Comparison of ENCODE assay signal across 15 cellular contexts in genomic region chr11:2207773-2208621, GRCh38. TPM values are rescaled to one million over a fixed set of nuclear protein-coding genes. Genes with fewer than 3 reads are reported as not detected.
DNase-seq lines count a peak whose midpoint lies in the region; ATAC-seq and TF ChIP-seq lines count a peak whose summit lies in the region.
"Had no signal": no experiment of that assay in that cellular context is flagged by ENCODE, and none has a peak within 500 bp of the region (broad histone marks: within the 10 kb centered on the region; RNA-seq: fewer than 3 reads in every experiment).

No MANE protein-coding gene starts in this region.

- H3K4me1 ChIP-seq in left ventricle myocardium inferior: no peaks in the 10 kb centered on the region

- H3K27me3 ChIP-seq in left ventricle myocardium inferior (ENCODE audit: low read depth): peaks cover 38% of the 10 kb centered on the region
- H3K27me3 ChIP-seq: BLaER1 had no signal

- H3K27ac Mint-ChIP-seq in T-helper 17 cell: peak overlapping the region; percentile 34
- H3K27ac Mint-ChIP-seq: activated T-helper 17 cell treated with anti-CD3 and anti-CD28 coated beads, Interleukin-2, amount 50 U/mL, for 72 hours had no signal

- H3K4me3 Mint-ChIP-seq in T-helper 17 cell: no peak overlapping the region
- H3K4me3 Mint-ChIP-seq: activated T-helper 17 cell treated with anti-CD3 and anti-CD28 coated beads, Interleukin-2, amount 50 U/mL, for 72 hours had no signal

- H3K27ac ChIP-seq in left ventricle myocardium inferior (replicated peaks): no peak overlapping the region
- H3K27ac ChIP-seq: BLaER1, SK-N-MC, VCaP had no signal

- peak; percentile 49 for DNase-seq in ELF-1 (ENCODE audit: low read depth, low spot score)
- DNase-seq in T-helper 17 cell: peak in 1 of 3 donors; percentile 4
- peak; percentile 8 for DNase-seq in left ventricle myocardium inferior
- peak; percentile 70 for DNase-seq in posterior vena cava (ENCODE audit: low spot score)
- DNase-seq: effector CD8-positive, alpha-beta T cell; MV-4-11 had no signal

- intact Hi-C loops in left ventricle myocardium inferior (cut with micrococcal nuclease): no loop called here
- intact Hi-C loops in posterior vena cava (cut with DNase I): no loop called here

- no peak overlapping the region for H3K4me3 ChIP-seq in left ventricle myocardium inferior
- H3K4me3 ChIP-seq: BLaER1, GM12878, SK-N-MC had no signal

- H3K4me1 Mint-ChIP-seq in T-helper 17 cell: no peaks in the 10 kb centered on the region
- H3K4me1 Mint-ChIP-seq: activated T-helper 17 cell treated with anti-CD3 and anti-CD28 coated beads, Interleukin-2, amount 50 U/mL, for 72 hours had no signal

- peaks cover 7% of the 10 kb centered on the region for H3K27me3 Mint-ChIP-seq in T-helper 17 cell
- H3K27me3 Mint-ChIP-seq: activated T-helper 17 cell treated with anti-CD3 and anti-CD28 coated beads, Interleukin-2, amount 50 U/mL, for 72 hours had no signal

- H3K9me3 ChIP-seq in T-helper 17 cell (ENCODE audit: control insufficient read depth, low read length, poor library complexity, severe bottlenecking) (no peaks in the 10 kb centered on the region), left ventricle myocardium inferior (replicated peaks) (peaks cover 9% of the 10 kb centered on the region)
- H3K9me3 ChIP-seq: BLaER1 had no signal

- TF ChIP-seq CTCF in left ventricle myocardium inferior (IDR thresholded peaks at IDR 0.05; ENCODE audit: borderline replicate concordance): no peak

- H3K36me3 ChIP-seq in left ventricle myocardium inferior: no peaks in the 10 kb centered on the region
- H3K36me3 ChIP-seq: BLaER1 had no signal

- no peaks in the 10 kb centered on the region for H3K36me3 Mint-ChIP-seq in T-helper 17 cell (ENCODE audit: low read depth)

- ATAC-seq in T-helper 17 cell: no peak
- no peak for ATAC-seq in GM21360 (IDR thresholded peaks at IDR 0.05; ENCODE audit: unreplicated experiment)
- ATAC-seq in GM18858 (IDR thresholded peaks at IDR 0.05; ENCODE audit: unreplicated experiment): no peak
- no peak for ATAC-seq in GM18520 (IDR thresholded peaks at IDR 0.05; ENCODE audit: unreplicated experiment)
- ATAC-seq: activated T-helper 17 cell treated with anti-CD3 and anti-CD28 coated beads, Interleukin-2, amount 50 U/mL, for 72 hours; GM12878 had no signal

RNA-seq across cellular contexts. Expression of gene TH, which starts 36.4 kb away (rescaled TPM):
- total RNA-seq in T-helper 17 cell: not detected
- not detected for total RNA-seq in left ventricle myocardium inferior
- under 1 TPM in 1 of 2 donors, not detected in 1; 0.67 TPM for total RNA-seq in posterior vena cava
- total RNA-seq: activated T-helper 17 cell treated with anti-CD3 and anti-CD28 coated beads, Interleukin-2, amount 50 U/mL, for 72 hours; Daoy; GM12878 had no signal

RNA-seq across cellular contexts. Expression of gene INS, which starts 47.0 kb away (rescaled TPM):
- total RNA-seq in T-helper 17 cell (not detected), left ventricle myocardium inferior (not detected), posterior vena cava (not detected)
- total RNA-seq: activated T-helper 17 cell treated with anti-CD3 and anti-CD28 coated beads, Interleukin-2, amount 50 U/mL, for 72 hours; Daoy; GM12878 had no signal
